In genomic region chrX:130120321-130120731, GRCh38 we compare ENCODE assay signal across 8 cellular contexts. TPM values are rescaled to one million over a fixed set of nuclear protein-coding genes. Genes with fewer than 3 reads are reported as not detected.
DNase-seq lines count a peak whose midpoint lies in the region; ATAC-seq and TF ChIP-seq lines count a peak whose summit lies in the region.

No MANE protein-coding gene starts in this region.

- POLR2A ChIA-PET in Caco-2 (lab: Charles Lee), result no interaction called here

- H3K36me3 ChIP-seq in SJSA1, result no peaks in the 10 kb centered on the region
- H3K36me3 ChIP-seq in heart left ventricle, result no peaks in the 10 kb centered on the region
- H3K36me3 ChIP-seq in Caco-2 (ENCODE audit: control insufficient read depth, insufficient read depth, low read length), result no peaks in the 10 kb centered on the region

- H3K36me3 Mint-ChIP-seq in Caco-2 (ENCODE audit: insufficient read depth, unreplicated experiment), result no peaks in the 10 kb centered on the region

- H3K4me1 ChIP-seq in SJSA1 (replicated peaks), result peaks cover 52% of the 10 kb centered on the region
- H3K4me1 ChIP-seq in heart left ventricle, result peaks cover 0 to 30% (median 6%) of the 10 kb centered on the region in 12 donors
- H3K4me1 ChIP-seq in Caco-2, result no peaks in the 10 kb centered on the region

- TF ChIP-seq CTCF in heart left ventricle (IDR thresholded peaks at IDR 0.05) (no peak), Caco-2 (IDR thresholded peaks at IDR 0.05; ENCODE audit: insufficient read depth in 1 of 2, low read depth in 1 of 2, low read length in 1 of 2, severe bottlenecking in 1 of 2, unreplicated experiment in 1 of 2) (no peak)

- peak; percentile 9 to 21 for ATAC-seq in activated CD4-positive, CD25-positive, alpha-beta regulatory T cell treated with anti-CD3 and anti-CD28 coated beads, Interleukin-2, amount 50 U/mL, for 24 hours
- ATAC-seq in HG02763 (IDR thresholded peaks at IDR 0.05; ENCODE audit: unreplicated experiment) (peak; percentile 28), heart left ventricle (peak in 3 of 4 donors; percentile 1 to 11 (median 6))

- H3K4me3 Mint-ChIP-seq in Caco-2 (ENCODE audit: unreplicated experiment), result no peak overlapping the region

- H3K27ac ChIP-seq in SJSA1 (peak overlapping the region; percentile 76; the same call in 1 of the 2 replicates), heart left ventricle (peak overlapping the region in 11 of 12 donors; percentile 62 to 88 (median 75))

- H3K27me3 ChIP-seq in SJSA1 (replicated peaks) (no peaks in the 10 kb centered on the region), heart left ventricle (peaks cover 0 to 9% (median 0%) of the 10 kb centered on the region in 9 donors), Caco-2 (replicated peaks; ENCODE audit: control insufficient read depth, insufficient read depth, low read length) (no peaks in the 10 kb centered on the region)

- no peak for TF ChIP-seq POLR2A in heart left ventricle (IDR thresholded peaks at IDR 0.05)

- DNase-seq in activated CD4-positive, CD25-positive, alpha-beta regulatory T cell treated with anti-CD3 and anti-CD28 coated beads, Interleukin-2, amount 50 U/mL, for 72 hours, result no peak
- DNase-seq in SJSA1 (ENCODE audit: low read depth in 1 of 2, low spot score in 2 of 2), result peak in 1 of 2 experiments; percentile 44
- peak in 3 of 5 donors; percentile 43 to 63 (median 48) for DNase-seq in heart left ventricle
- DNase-seq in skeletal muscle cell (ENCODE audit: low read depth), result no peak
- no peak for DNase-seq in Caco-2
- no peak for DNase-seq in 8988T

- H3K27ac Mint-ChIP-seq in Caco-2 (ENCODE audit: unreplicated experiment), result no peak overlapping the region

- CTCF ChIA-PET in Caco-2 (lab: Charles Lee), result no interaction called here

- H3K27me3 Mint-ChIP-seq in Caco-2 (ENCODE audit: insufficient read depth, unreplicated experiment), result no peaks in the 10 kb centered on the region

- H3K9me3 ChIP-seq in SJSA1 (replicated peaks) (no peaks in the 10 kb centered on the region), heart left ventricle (no peaks in the 10 kb centered on the region), Caco-2 (no peaks in the 10 kb centered on the region)

- no peaks in the 10 kb centered on the region for H3K4me1 Mint-ChIP-seq in Caco-2 (ENCODE audit: low read depth, unreplicated experiment)

- H3K9me3 Mint-ChIP-seq in Caco-2 (ENCODE audit: unreplicated experiment), result no peaks in the 10 kb centered on the region

- BruUV-seq in Caco-2 (replicated peaks; lab: Mats Ljungman, UMichigan), result no TSS peak

- intact Hi-C loops in heart left ventricle (cut with DNase I), result loop anchor here in 8 of 10 donors (1.0 to 10.0 kb wide), 10 partner anchors 38 to 383 kb away; partner anchors contain the start of genes RAB33A (in 3 of the 8), AIFM1 (in 1 of the 8) and XPNPEP2 (in 1 of the 8)
- intact Hi-C loops in Caco-2 (cut with micrococcal nuclease; ENCODE audit: unreplicated experiment), result no loop called here

- peak overlapping the region; percentile 37 for H3K4me3 ChIP-seq in SJSA1
- H3K4me3 ChIP-seq in heart left ventricle, result peak overlapping the region in 11 of 12 donors; percentile 31 to 61 (median 46)
- peak overlapping the region; percentile 39 for H3K4me3 ChIP-seq in skeletal muscle cell (ENCODE audit: low read depth, low read length)
- no peak overlapping the region for H3K4me3 ChIP-seq in Caco-2 (ENCODE audit: low read depth, low read length)

- WGBS in heart left ventricle, 4 donors, result 11 to 51% (median 32%) methylated on average over 17 to 28 of the region's 28 CpGs

RNA-seq across cellular contexts. Expression of gene ELF4, which starts 10.0 kb away (rescaled TPM):
- total RNA-seq in SJSA1 (2014; rRNA removed; shearing (Covaris generic)), result 20.4 and 26.7 TPM in 2 replicates
- 10 to 100 TPM in 1 of 9 donors, 1 to 10 TPM in 8; 1.8 to 13.7 (median 3.2) TPM for total RNA-seq in heart left ventricle
- polyA plus RNA-seq in heart left ventricle, result 1 to 10 TPM; 1.3 to 5.3 TPM
- total RNA-seq in Caco-2 (2022), result 24.3 and 25.3 TPM in 2 replicates

RNA-seq across cellular contexts. Expression of gene AIFM1, which starts 45.3 kb away (rescaled TPM):
- total RNA-seq in SJSA1 (2014; rRNA removed; shearing (Covaris generic)), result 24.4 and 35.1 TPM in 2 replicates
- total RNA-seq in heart left ventricle, result 100 to 1,000 TPM in 6 of 9 donors, 10 to 100 TPM in 3; 73.7 to 146 (median 109) TPM
- polyA plus RNA-seq in heart left ventricle, result 100 to 1,000 TPM in 1 of 2 donors, 10 to 100 TPM in 1; 86.7 to 164 TPM
- 53.0 and 55.4 TPM in 2 replicates for total RNA-seq in Caco-2 (2022)

RNA-seq across cellular contexts. Expression of gene RAB33A, which starts 51.4 kb away (rescaled TPM):
- 0.32 and 0.75 TPM in 2 replicates for total RNA-seq in SJSA1 (2014; rRNA removed; shearing (Covaris generic))
- total RNA-seq in heart left ventricle (1 to 10 TPM in 5 of 9 donors, under 1 TPM in 4; 0.32 to 7.9 (median 1.5) TPM), Caco-2 (2022) (0.35 TPM in 1 of 2 replicates, not detected in the other)
- polyA plus RNA-seq in heart left ventricle, result 1 to 10 TPM in 1 of 2 donors, under 1 TPM in 1; 0.23 to 5.8 TPM

Comparison
In these comparisons a context has a peak if more than half of its experiments do, and no peak if none do; other contexts are left out.
1. DNase-seq: peak in heart left ventricle (3 of 5); none in activated CD4-positive, CD25-positive, alpha-beta regulatory T cell treated with anti-CD3 and anti-CD28 coated beads, Interleukin-2, amount 50 U/mL, for 72 hours (single experiment), skeletal muscle cell (single experiment), Caco-2 (0 of 2) and 8988T (single experiment).
2. Peak in every context shown above with its lines, with median percentiles within 50 percentile points of each other: ATAC-seq.